25 cellular contexts compared by ENCODE assay signal in the genomic region with DNA sequence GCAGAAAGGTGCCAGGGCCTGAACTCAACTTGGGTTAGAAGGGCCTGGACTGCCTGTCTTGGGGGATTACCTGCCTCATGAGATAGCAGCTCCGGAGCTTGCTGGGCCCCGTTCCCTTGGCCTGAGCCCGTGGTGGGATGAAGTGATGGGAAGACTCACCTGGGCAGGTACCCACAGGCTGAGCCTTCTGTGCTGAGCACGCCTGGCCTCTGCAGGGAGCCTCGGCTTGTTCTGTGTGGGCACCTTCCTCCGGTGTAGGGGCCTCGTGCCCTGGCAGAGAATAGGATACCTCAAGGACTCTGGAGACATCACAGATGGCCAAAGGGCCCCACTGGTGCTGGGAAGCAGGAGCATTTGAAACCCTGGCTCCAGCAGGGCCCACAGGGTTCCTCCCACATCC.
"Had no signal": no experiment of that assay in that cellular context is flagged by ENCODE, and none has a peak within 500 bp of the region (broad histone marks: within the 10 kb centered on the region; RNA-seq: fewer than 3 reads in every experiment).

No MANE protein-coding gene starts in this region.

- H3K4me1 ChIP-seq: foreskin keratinocyte had no signal

- H3K36me3 ChIP-seq: colonic mucosa had no signal

- H3K79me2 ChIP-seq: hepatocyte had no signal

- H3K4me3 ChIP-seq: colonic mucosa, esophagus muscularis mucosa, gastroesophageal sphincter, heart left ventricle, hepatocyte, left lung, lower lobe of right lung had no signal

- H3K27ac Mint-ChIP-seq: dendritic cell treated with granulocyte-macrophage colony-stimulating factor and Interleukin-4, amounts not matched to agents 40 ng/mL and 50 ng/mL, for 4 days; endodermal cell had no signal

- H3K9me3 Mint-ChIP-seq: effector memory CD8-positive, alpha-beta T cell; endodermal cell; immature natural killer cell had no signal

- H3K4me3 Mint-ChIP-seq: dendritic cell treated with granulocyte-macrophage colony-stimulating factor and Interleukin-4, amounts not matched to agents 40 ng/mL and 50 ng/mL, for 4 days; effector memory CD8-positive, alpha-beta T cell; endodermal cell; immature natural killer cell had no signal

- FAIRE-seq: endometrium, endothelial cell of umbilical vein, frontal cortex, kidney had no signal

- H3K27me3 Mint-ChIP-seq: dendritic cell treated with granulocyte-macrophage colony-stimulating factor and Interleukin-4, amounts not matched to agents 40 ng/mL and 50 ng/mL, for 4 days; effector memory CD8-positive, alpha-beta T cell had no signal

- ATAC-seq: effector memory CD8-positive, alpha-beta T cell; foreskin keratinocyte; gastroesophageal sphincter; heart left ventricle; left colon; left lung; left ventricle myocardium superior; lower lobe of right lung had no signal

- H2AFZ ChIP-seq: hepatocyte had no signal

- H3K27me3 ChIP-seq: left lung had no signal

- H3K9me3 ChIP-seq: colonic mucosa, esophagus muscularis mucosa, gastroesophageal sphincter, heart left ventricle, left lung, lower lobe of right lung had no signal

- H3K27ac ChIP-seq: colonic mucosa, esophagus muscularis mucosa, foreskin keratinocyte, gastroesophageal sphincter, heart left ventricle, hepatocyte, left lung, lower lobe of right lung had no signal

- DNase-seq: colonic mucosa; cortex of kidney; effector CD8-positive, alpha-beta T cell; effector memory CD8-positive, alpha-beta T cell; endodermal cell; foreskin keratinocyte; hypothalamus; immature natural killer cell; islet precursor cell; kidney; kidney glomerular epithelial cell; left colon; left ventricle myocardium superior; lower lobe of right lung; mesendoderm; midbrain had no signal

- H3K4me2 ChIP-seq: hepatocyte had no signal
